20 cellular contexts compared by ENCODE assay signal in the genomic region with DNA sequence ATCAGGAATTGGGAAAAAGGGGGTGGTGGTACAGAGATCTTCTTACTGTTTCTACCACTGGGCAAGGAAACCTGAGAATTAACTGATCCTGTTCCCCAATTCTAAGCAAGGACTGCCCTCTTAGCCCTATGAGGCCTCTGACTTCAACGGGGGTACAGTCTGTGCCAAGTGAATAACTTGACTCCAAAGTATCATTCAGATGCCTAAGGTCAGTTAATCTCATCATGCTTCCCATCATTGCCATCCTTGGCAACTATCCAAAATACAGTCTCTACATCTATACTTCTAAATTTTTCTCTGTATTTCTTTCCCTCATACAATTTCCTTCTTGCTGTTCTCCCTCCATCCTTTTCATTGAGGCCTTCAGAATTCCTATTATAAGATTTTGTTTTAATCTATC. TPM values are rescaled to one million over a fixed set of nuclear protein-coding genes. Genes with fewer than 3 reads are reported as not detected.
DNase-seq lines count a peak whose midpoint lies in the region; ATAC-seq and TF ChIP-seq lines count a peak whose summit lies in the region.
"Had no signal": no experiment of that assay in that cellular context is flagged by ENCODE, and none has a peak within 500 bp of the region (broad histone marks: within the 10 kb centered on the region; RNA-seq: fewer than 3 reads in every experiment).

No MANE protein-coding gene starts in this region.

- WGBS in psoas muscle, 3 donors = 21 to 30% (median 29%) methylated on average over 1 of the region's 1 CpG

- H3K36me3 ChIP-seq in A673 (ENCODE audit: insufficient read depth, low read length, poor library complexity, severe bottlenecking) (no peaks in the 10 kb centered on the region), psoas muscle (ENCODE audit: insufficient read depth in 1 of 2, low read depth in 1 of 2) (peaks cover 0 to 16% of the 10 kb centered on the region in 2 donors)
- H3K36me3 ChIP-seq in CD4-positive, CD25-positive, alpha-beta regulatory T cell (ENCODE audit: control insufficient read depth, insufficient read depth, low read length) = peaks cover 8% of the 10 kb centered on the region

- no peak overlapping the region for H3K4me3 ChIP-seq in A673 (ENCODE audit: low read depth, low read length, poor library complexity, severe bottlenecking)
- H3K4me3 ChIP-seq in CD4-positive, CD25-positive, alpha-beta regulatory T cell (ENCODE audit: low read depth, low read length) = no peak overlapping the region
- H3K4me3 ChIP-seq in psoas muscle = no peak overlapping the region
- H3K4me3 ChIP-seq: BLaER1, GM12878, SJSA1 had no signal

- BruUV-seq in A673 (replicated peaks; lab: Mats Ljungman, UMichigan) = no TSS peak

- H3K27me3 Mint-ChIP-seq in CD4-positive, CD25-positive, alpha-beta regulatory T cell = no peaks in the 10 kb centered on the region

- H3K4me1 Mint-ChIP-seq in CD4-positive, CD25-positive, alpha-beta regulatory T cell = peaks cover 28 to 58% (median 42%) of the 10 kb centered on the region in 4 donors

- DNase-seq in A673 (ENCODE audit: low spot score) (peak; percentile 12), RWPE1 (ENCODE audit: low spot score) (peak; percentile 14), psoas muscle (no peak)
- no peak for DNase-seq in CD4-positive, CD25-positive, alpha-beta regulatory T cell
- DNase-seq: ACHN; CD8-positive, alpha-beta T cell; DND-41; HCEC 1CT; NCI-H1694; NCI-H2081; NCI-H446 treated with DMSO at 0.1 percent for 48 hours; NCI-H526 treated with DMSO at 0.1 percent for 48 hours; NK-92 treated with Interleukin-12 subunit alpha and Interleukin-12 subunit beta, amount 100 ng/mL, for 24 hours had no signal

- no peak overlapping the region for H3K4me3 Mint-ChIP-seq in CD4-positive, CD25-positive, alpha-beta regulatory T cell
- H3K4me3 Mint-ChIP-seq: CD8-positive, alpha-beta T cell had no signal

- intact Hi-C loops in A673 (cut with micrococcal nuclease; ENCODE audit: unreplicated experiment) (no loop called here), psoas muscle (cut with DNase I) (no loop called here)

- CTCF ChIA-PET in A673 (lab: Charles Lee) = no interaction called here
- CTCF ChIA-PET in RWPE1 (lab: Yijun Ruan, JAX) = interaction anchor here (0.6 kb wide), 1 partner anchor 8 kb away, joined by 3 read pairs; no protein-coding TSS in a partner anchor

- H3K27me3 ChIP-seq in A673 (replicated peaks; ENCODE audit: insufficient read depth, low read depth, low read length, poor library complexity) = no peaks in the 10 kb centered on the region
- no peaks in the 10 kb centered on the region for H3K27me3 ChIP-seq in CD4-positive, CD25-positive, alpha-beta regulatory T cell (ENCODE audit: control insufficient read depth, insufficient read depth, low read length)
- no peaks in the 10 kb centered on the region for H3K27me3 ChIP-seq in psoas muscle (ENCODE audit: insufficient read depth in 3 of 3, low read length in 2 of 3)
- H3K27me3 ChIP-seq: BLaER1, SJSA1 had no signal

- H3K9me3 ChIP-seq in A673 (ENCODE audit: low read depth, low read length, poor library complexity, severe bottlenecking) (no peaks in the 10 kb centered on the region), psoas muscle (no peaks in the 10 kb centered on the region)
- no peaks in the 10 kb centered on the region for H3K9me3 ChIP-seq in CD4-positive, CD25-positive, alpha-beta regulatory T cell (ENCODE audit: control insufficient read depth in 2 of 2, low read length in 2 of 2)
- H3K9me3 ChIP-seq: SJSA1 had no signal

- peak overlapping the region in 2 of 3 donors; percentile 46 to 72 for H3K27ac Mint-ChIP-seq in CD4-positive, CD25-positive, alpha-beta regulatory T cell
- H3K27ac Mint-ChIP-seq: CD8-positive, alpha-beta T cell had no signal

- POLR2A ChIA-PET in A673 (lab: Charles Lee; ENCODE audit: low non-redundant PET) = no interaction called here
- POLR2A ChIA-PET in RWPE1 (lab: Yijun Ruan, JAX; ENCODE audit: low non-redundant PET) = no interaction called here

- H3K36me3 Mint-ChIP-seq in CD4-positive, CD25-positive, alpha-beta regulatory T cell = peaks cover 22% of the 10 kb centered on the region

- H3K9me3 Mint-ChIP-seq in CD4-positive, CD25-positive, alpha-beta regulatory T cell = peaks cover 0 to 5% (median 0%) of the 10 kb centered on the region in 7 donors
- H3K9me3 Mint-ChIP-seq: CD8-positive, alpha-beta T cell had no signal

- ATAC-seq in CD4-positive, CD25-positive, alpha-beta regulatory T cell (ENCODE audit: low read depth in 2 of 2) = no peak
- ATAC-seq in psoas muscle (peak; percentile 44 to 77 (median 62)), HG02763 (IDR thresholded peaks at IDR 0.05; ENCODE audit: unreplicated experiment) (no peak), esophagus mucosa (no peak), GM19035 (IDR thresholded peaks at IDR 0.05; ENCODE audit: unreplicated experiment) (no peak)
- ATAC-seq: CD8-positive, alpha-beta T cell; GM12878 had no signal

- no peak for TF ChIP-seq CTCF in A673 (conservative IDR thresholded peaks at IDR 0.05; ENCODE audit: low read depth, low read length)
- TF ChIP-seq CTCF in RWPE1 (conservative IDR thresholded peaks at IDR 0.05; ENCODE audit: low read depth) = no peak
- no peak for TF ChIP-seq CTCF in psoas muscle (IDR thresholded peaks at IDR 0.05)

- H3K27ac ChIP-seq in A673 (ENCODE audit: low read depth, low read length, poor library complexity, severe bottlenecking) (no peak overlapping the region), RWPE1 (no peak overlapping the region), psoas muscle (no peak overlapping the region)
- no peak overlapping the region for H3K27ac ChIP-seq in CD4-positive, CD25-positive, alpha-beta regulatory T cell (ENCODE audit: insufficient read depth, low read length, poor library complexity, severe bottlenecking)
- H3K27ac ChIP-seq: BLaER1, HL-60, SJSA1 had no signal

- H3K4me1 ChIP-seq in A673 (ENCODE audit: insufficient read depth, low read length, poor library complexity, severe bottlenecking) = no peaks in the 10 kb centered on the region
- H3K4me1 ChIP-seq in CD4-positive, CD25-positive, alpha-beta regulatory T cell (ENCODE audit: control insufficient read depth, insufficient read depth, low read length, poor library complexity, severe bottlenecking) = peaks cover 18% of the 10 kb centered on the region
- peaks cover 10% of the 10 kb centered on the region for H3K4me1 ChIP-seq in psoas muscle
- H3K4me1 ChIP-seq: BLaER1 had no signal

RNA-seq across cellular contexts. Expression of a gene that starts 10.5 kb away (rescaled TPM):
- total RNA-seq in A673 (2021) (57.8 and 60.2 TPM in 2 replicates), psoas muscle (100 to 1,000 TPM in 3 of 4 donors, 10 to 100 TPM in 1; 92.3 to 177 (median 138) TPM), esophagus mucosa (19.2 TPM)
- total RNA-seq in CD4-positive, CD25-positive, alpha-beta regulatory T cell = 42.4 TPM
- 10 to 100 TPM; 10.8 to 18.0 (median 11.0) TPM for polyA plus RNA-seq in CD4-positive, CD25-positive, alpha-beta regulatory T cell
- 100 to 1,000 TPM in 1 of 3 donors, 10 to 100 TPM in 2; 52.2 to 162 (median 94.2) TPM for polyA plus RNA-seq in psoas muscle

RNA-seq across cellular contexts. Expression of a gene that starts 52.0 kb away (rescaled TPM):
- total RNA-seq in A673 (2021) (4.0 and 4.3 TPM in 2 replicates), psoas muscle (100 to 1,000 TPM in 2 of 4 donors, 10 to 100 TPM in 2; 17.0 to 253 (median 80.5) TPM), esophagus mucosa (1.2 TPM)
- total RNA-seq in CD4-positive, CD25-positive, alpha-beta regulatory T cell = 3.9 TPM
- polyA plus RNA-seq in CD4-positive, CD25-positive, alpha-beta regulatory T cell = under 1 TPM in 2 of 4 donors, not detected in 2; 0.13 to 0.14 TPM
- polyA plus RNA-seq in psoas muscle = 1 to 10 TPM; 2.0 to 8.9 (median 7.3) TPM

Comparison
In these comparisons a context has a peak if more than half of its experiments do, and no peak if none do; other contexts are left out.
1. DNase-seq: peak in A673 (single experiment) and RWPE1 (single experiment); none in CD4-positive, CD25-positive, alpha-beta regulatory T cell (0 of 3) and psoas muscle (0 of 2).
2. ATAC-seq: peak in psoas muscle (4 of 4); none in CD4-positive, CD25-positive, alpha-beta regulatory T cell (0 of 2), HG02763 (single experiment), esophagus mucosa (single experiment) and GM19035 (single experiment).